Comparison of ENCODE assay signal across 13 cellular contexts in the genomic region with DNA sequence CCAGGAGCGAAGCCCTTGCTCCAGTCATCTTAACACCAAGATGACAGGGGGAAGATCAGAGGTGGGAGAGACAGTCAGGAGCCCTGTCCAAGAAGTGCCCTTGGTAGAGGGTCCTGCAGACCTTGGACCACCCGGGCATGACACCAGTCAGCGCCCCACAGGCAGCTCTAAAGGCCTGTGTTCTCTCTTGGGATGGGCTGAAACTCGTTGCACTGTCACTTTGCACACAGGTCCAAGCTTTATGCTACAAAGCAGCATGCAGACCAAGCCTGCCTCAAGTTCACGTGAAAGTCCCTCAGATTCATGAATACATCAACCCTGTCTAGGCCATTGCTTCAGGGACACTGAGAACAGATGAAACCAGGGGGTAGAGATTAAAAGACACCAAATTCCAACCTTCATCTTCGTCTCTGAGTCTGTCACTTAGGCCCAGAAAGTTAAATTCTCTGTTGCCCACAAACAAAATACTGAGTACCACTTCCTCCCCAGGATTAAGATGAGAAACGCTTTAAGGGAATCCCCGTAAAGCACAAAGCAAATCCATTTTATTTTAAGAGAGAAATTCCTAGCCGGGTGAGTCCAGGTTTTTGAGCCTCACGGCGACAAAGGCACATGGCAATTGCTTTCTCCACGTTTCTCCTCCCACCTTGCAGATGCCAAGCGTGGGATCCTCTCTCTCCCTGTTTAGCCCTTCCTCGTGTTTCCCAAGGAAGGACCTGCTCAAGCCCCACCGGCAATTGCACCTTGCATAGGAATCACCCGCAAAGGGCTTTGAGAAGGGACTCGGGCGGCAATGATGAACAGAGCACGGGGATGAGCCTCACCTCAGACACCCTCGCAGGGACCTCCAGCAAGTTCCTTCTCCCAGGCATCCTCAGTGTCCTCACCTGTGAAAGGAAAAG.
A peak's percentile ranks its signal among the peaks of the same experiment; 100 is the strongest.
DNase-seq lines count a peak whose midpoint lies in the region; ATAC-seq and TF ChIP-seq lines count a peak whose summit lies in the region.
"Had no signal": no experiment of that assay in that cellular context is flagged by ENCODE, and none has a peak within 500 bp of the region (broad histone marks: within the 10 kb centered on the region; RNA-seq: fewer than 3 reads in every experiment).

No MANE protein-coding gene starts in this region.

- peak; percentile 51 for DNase-seq in islet precursor cell
- DNase-seq in omental fat pad (ENCODE audit: low spot score): no peak
- no peak for DNase-seq in DMS153 (lab: John Stamatoyannopoulos, UW)
- no peak for DNase-seq in NCI-H748 treated with DMSO at 0.1 percent for 48 hours (lab: John Stamatoyannopoulos, UW)
- no peak for DNase-seq in NCI-H345 treated with DMSO at 0.1 percent for 48 hours (lab: John Stamatoyannopoulos, UW; ENCODE audit: unreplicated experiment)
- DNase-seq: effector memory CD4-positive, alpha-beta T cell; hippocampal formation; mucosa of descending colon; NCI-H774 had no signal

- ATAC-seq in GM18873 (IDR thresholded peaks at IDR 0.05; ENCODE audit: low FRiP score, unreplicated experiment) (peak; percentile 15), GM21528 (IDR thresholded peaks at IDR 0.05; ENCODE audit: low FRiP score, unreplicated experiment) (peak; percentile 28), HG03135 (IDR thresholded peaks at IDR 0.05; ENCODE audit: unreplicated experiment) (peak; percentile 27), omental fat pad (ENCODE audit: low FRiP score) (no peak)
- ATAC-seq: activated CD8-positive, alpha-beta T cell treated with anti-CD3 and anti-CD28 coated beads for 36 hours had no signal

- TF ChIP-seq CTCF in omental fat pad (IDR thresholded peaks at IDR 0.05): no peak
